Comparison of ENCODE assay signal across 12 cellular contexts in genomic region chr19:38320969-38321339, GRCh38. TPM values are rescaled to one million over a fixed set of nuclear protein-coding genes. Genes with fewer than 3 reads are reported as not detected.
DNase-seq lines count a peak whose midpoint lies in the region; ATAC-seq and TF ChIP-seq lines count a peak whose summit lies in the region.
"Had no signal": no experiment of that assay in that cellular context is flagged by ENCODE, and none has a peak within 500 bp of the region (broad histone marks: within the 10 kb centered on the region; RNA-seq: fewer than 3 reads in every experiment).

No MANE protein-coding gene starts in this region.

- H3K4me1 ChIP-seq in breast epithelium (no peaks in the 10 kb centered on the region), mucosa of stomach (ENCODE audit: control insufficient read depth, insufficient read depth, low read length) (peaks cover 27% of the 10 kb centered on the region), upper lobe of right lung (peaks cover 44% of the 10 kb centered on the region), body of pancreas (peaks cover 40% of the 10 kb centered on the region)

- TF ChIP-seq POLR2A in breast epithelium (IDR thresholded peaks at IDR 0.05), result no peak
- no peak for TF ChIP-seq POLR2A in body of pancreas (IDR thresholded peaks at IDR 0.05)

- H3K9me3 ChIP-seq in breast epithelium (no peaks in the 10 kb centered on the region), mucosa of stomach (ENCODE audit: control insufficient read depth, low read length) (no peaks in the 10 kb centered on the region), upper lobe of right lung (no peaks in the 10 kb centered on the region), body of pancreas (no peaks in the 10 kb centered on the region)

- H3K27me3 Mint-ChIP-seq in activated naive CD4-positive, alpha-beta T cell treated with anti-CD3 and anti-CD28 coated beads, Interleukin-2, amount 10 ng/mL, durations not matched to agents 7 days and 5 days, result peaks cover 3% of the 10 kb centered on the region

- H3K27ac ChIP-seq in breast epithelium (peak overlapping the region; percentile 68 to 69), upper lobe of right lung (peak overlapping the region; percentile 12), body of pancreas (peak overlapping the region in 2 of 4 donors; percentile 54 to 79)

- H3K27ac Mint-ChIP-seq in activated naive CD4-positive, alpha-beta T cell treated with anti-CD3 and anti-CD28 coated beads, Interleukin-2, amount 10 ng/mL, durations not matched to agents 7 days and 5 days, result no peak overlapping the region

- H3K36me3 ChIP-seq in breast epithelium (no peaks in the 10 kb centered on the region), mucosa of stomach (ENCODE audit: control insufficient read depth, insufficient read depth, low read length) (no peaks in the 10 kb centered on the region), upper lobe of right lung (peaks cover 12% of the 10 kb centered on the region), body of pancreas (replicated peaks in 1 of 2; ENCODE audit: insufficient read depth in 1 of 2, low read depth in 2 of 2) (no peaks in the 10 kb centered on the region)

- H3K27me3 ChIP-seq in breast epithelium (no peaks in the 10 kb centered on the region), mucosa of stomach (ENCODE audit: control insufficient read depth, insufficient read depth, low read length) (no peaks in the 10 kb centered on the region), upper lobe of right lung (no peaks in the 10 kb centered on the region), body of pancreas (no peaks in the 10 kb centered on the region)

- H3K9ac ChIP-seq in mucosa of stomach (ENCODE audit: low read length), result peak overlapping the region; percentile 81

- peak overlapping the region; percentile 84 for H3K4me3 Mint-ChIP-seq in activated naive CD4-positive, alpha-beta T cell treated with anti-CD3 and anti-CD28 coated beads, Interleukin-2, amount 10 ng/mL, durations not matched to agents 7 days and 5 days

- H3K4me1 Mint-ChIP-seq in activated naive CD4-positive, alpha-beta T cell treated with anti-CD3 and anti-CD28 coated beads, Interleukin-2, amount 10 ng/mL, durations not matched to agents 7 days and 5 days, result peaks cover 59% of the 10 kb centered on the region

- peaks cover 15% of the 10 kb centered on the region for H3K36me3 Mint-ChIP-seq in activated naive CD4-positive, alpha-beta T cell treated with anti-CD3 and anti-CD28 coated beads, Interleukin-2, amount 10 ng/mL, durations not matched to agents 7 days and 5 days

- WGBS in body of pancreas, 2 donors, result 38 to 73% methylated on average over 3 of the region's 3 CpGs

- CTCF ChIA-PET in activated naive CD4-positive, alpha-beta T cell treated with anti-CD3 and anti-CD28 coated beads, Interleukin-2, amount 10 ng/mL, durations not matched to agents 7 days and 5 days (lab: Charles Lee), result interaction anchor here (0.8 to 0.9 kb wide), 2 partner anchors 56 to 77 kb away, joined by 3 read pairs; no protein-coding TSS in a partner anchor

- TF ChIP-seq CTCF in breast epithelium (IDR thresholded peaks at IDR 0.05) (no peak), upper lobe of right lung (IDR thresholded peaks at IDR 0.05) (no peak), body of pancreas (IDR thresholded peaks at IDR 0.05) (no peak)

- intact Hi-C loops in breast epithelium (cut with DNase I; ENCODE audit: low total_unique reads) (no loop called here), upper lobe of right lung (cut with DNase I) (no loop called here), body of pancreas (cut with DNase I) (loop anchor here (10.0 kb wide), 1 partner anchor 416 kb away; the partner anchor contains the start of genes SIPA1L3 and WDR87)

- H3K4me3 ChIP-seq in breast epithelium (peak overlapping the region; percentile 60 to 95 (median 77)), mucosa of stomach (ENCODE audit: low read length) (peak overlapping the region; percentile 72), upper lobe of right lung (peak overlapping the region; percentile 71), body of pancreas (no peak overlapping the region)

- no peaks in the 10 kb centered on the region for H3K9me3 Mint-ChIP-seq in activated naive CD4-positive, alpha-beta T cell treated with anti-CD3 and anti-CD28 coated beads, Interleukin-2, amount 10 ng/mL, durations not matched to agents 7 days and 5 days

- ATAC-seq in upper lobe of right lung, result no peak
- no peak for ATAC-seq in GM21717 (IDR thresholded peaks at IDR 0.05; ENCODE audit: unreplicated experiment)
- no peak for ATAC-seq in body of pancreas
- ATAC-seq in GM18909 (IDR thresholded peaks at IDR 0.05; ENCODE audit: poor library complexity, unreplicated experiment), result no peak
- ATAC-seq: GM12878 had no signal

- no peak for DNase-seq in activated naive CD4-positive, alpha-beta T cell treated with anti-CD3 and anti-CD28 coated beads, Interleukin-2, amount 10 ng/mL, durations not matched to agents 7 days and 5 days
- no peak for DNase-seq in activated naive CD4-positive, alpha-beta T cell (lab: John Stamatoyannopoulos, UW)
- DNase-seq in breast epithelium (ENCODE audit: low spot score in 2 of 2) (no peak), upper lobe of right lung (no peak), body of pancreas (no peak)
- DNase-seq: activated naive CD4-positive, alpha-beta T cell treated with anti-CD3 and anti-CD28 coated beads, Interleukin-2, amount 50 U/mL, for 16 hours; NCI-H2081; small intestine had no signal

RNA-seq across cellular contexts. Expression of gene KCNK6, which starts 1.3 kb away (rescaled TPM):
- total RNA-seq in breast epithelium (1 to 10 TPM; 3.5 to 5.1 (median 3.6) TPM), upper lobe of right lung (13.1 TPM), body of pancreas (10 to 100 TPM in 1 of 2 donors, 1 to 10 TPM in 1; 8.6 to 13.8 TPM)

RNA-seq across cellular contexts. Expression of gene YIF1B, which starts 5.2 kb away (rescaled TPM):
- total RNA-seq in breast epithelium (10 to 100 TPM; 20.5 to 28.8 (median 27.7) TPM), upper lobe of right lung (37.3 TPM), body of pancreas (10 to 100 TPM in 1 of 2 donors, 1 to 10 TPM in 1; 8.2 to 22.3 TPM)

RNA-seq across cellular contexts. Expression of gene CATSPERG, which starts 14.7 kb away (rescaled TPM):
- 1 to 10 TPM; 6.4 to 7.8 (median 6.9) TPM for total RNA-seq in breast epithelium
- total RNA-seq in upper lobe of right lung, result 10.6 TPM
- 1 to 10 TPM in 1 of 2 donors, under 1 TPM in 1; 0.78 to 9.6 TPM for total RNA-seq in body of pancreas

RNA-seq across cellular contexts. Expression of gene C19orf33, which starts 16.9 kb away (rescaled TPM):
- total RNA-seq in breast epithelium (10 to 100 TPM in 2 of 3 donors, 1 to 10 TPM in 1; 3.5 to 19.3 (median 13.1) TPM), upper lobe of right lung (63.0 TPM), body of pancreas (1 to 10 TPM in 1 of 2 donors, not detected in 1; 2.6 TPM)

RNA-seq across cellular contexts. Expression of gene PSMD8, which starts 53.4 kb away (rescaled TPM):
- total RNA-seq in breast epithelium (100 to 1,000 TPM; 203 to 598 (median 218) TPM), upper lobe of right lung (123 TPM), body of pancreas (10 to 100 TPM; 49.4 to 68.7 TPM)

Comparison
In these comparisons a context has a peak if more than half of its experiments do, and no peak if none do; other contexts are left out.
1. H3K4me3 ChIP-seq: peak in breast epithelium (3 of 3), mucosa of stomach (single experiment) and upper lobe of right lung (single experiment); none in body of pancreas (0 of 2).